Comparison of ENCODE assay signal across 1 cellular context in the genomic region with DNA sequence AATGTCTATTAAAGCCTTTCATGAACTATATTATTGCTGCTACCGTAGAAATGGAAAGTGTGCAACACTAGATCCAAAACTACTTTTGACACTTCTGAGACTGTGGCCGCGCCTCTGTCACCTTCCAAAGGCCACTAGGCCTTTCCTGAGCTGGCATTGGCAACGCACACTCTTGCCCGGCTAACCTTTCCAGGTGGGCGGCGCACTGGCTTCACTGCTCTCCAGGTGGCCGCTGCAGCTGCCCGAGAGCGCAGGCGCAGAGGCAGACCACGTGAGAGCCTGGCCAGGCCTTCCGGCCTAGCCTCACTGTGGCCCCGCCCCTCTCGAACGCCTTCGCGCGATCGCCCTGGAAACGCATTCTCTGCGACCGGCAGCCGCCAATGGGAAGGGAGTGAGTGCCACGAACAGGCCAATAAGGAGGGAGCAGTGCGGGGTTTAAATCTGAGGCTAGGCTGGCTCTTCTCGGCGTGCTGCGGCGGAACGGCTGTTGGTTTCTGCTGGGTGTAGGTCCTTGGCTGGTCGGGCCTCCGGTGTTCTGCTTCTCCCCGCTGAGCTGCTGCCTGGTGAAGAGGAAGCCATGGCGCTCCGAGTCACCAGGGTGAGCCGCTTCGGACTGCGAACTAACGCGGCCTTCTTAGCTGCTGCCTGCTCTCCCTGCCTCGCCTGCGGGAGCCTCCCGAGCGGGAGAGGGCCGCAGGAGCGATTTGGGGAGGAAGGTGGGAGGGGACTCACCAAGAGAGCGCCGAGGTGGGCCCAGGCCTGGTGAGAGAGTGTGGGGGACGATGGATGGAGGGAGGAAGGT.
TF ChIP-seq lines count a peak whose summit lies in the region.

Gene CCNB1 (plus strand): TSS at position 465 of the 802 bp plus-strand sequence. CDS start 113 bp downstream, at position 578.

TF ChIP-seq in K562, 482 proteins besides CTCF, POLR2A, EP300 and RAD21 (continued from another document and continues in another):
- TF ChIP-seq REST (CRISPR knock-in tag; IDR thresholded peaks at IDR 0.05; ENCODE audit: low read depth) (no peak), NR0B1 (IDR thresholded peaks at IDR 0.05; ENCODE audit: partially characterized antibody) (no peak), RUNX1 (IDR thresholded peaks at IDR 0.05; ENCODE audit: low read depth) (no peak), TAF9B (IDR thresholded peaks at IDR 0.05; ENCODE audit: partially characterized antibody) (peak; percentile 82), ELK3 (CRISPR knock-in tag; IDR thresholded peaks at IDR 0.05) (no peak), FOS (IDR thresholded peaks at IDR 0.05; ENCODE audit: extremely low read depth, insufficient read length) (peak; percentile 91), ZNF324 (CRISPR knock-in tag; IDR thresholded peaks at IDR 0.05) (no peak), ZNF354B (CRISPR knock-in tag; IDR thresholded peaks at IDR 0.05) (no peak), FOXA1 (IDR thresholded peaks at IDR 0.05; ENCODE audit: borderline replicate concordance) (no peak), SFPQ (IDR thresholded peaks at IDR 0.05; ENCODE audit: low read depth, low read length) (no peak), ETV5 (CRISPR knock-in tag; IDR thresholded peaks at IDR 0.05; ENCODE audit: low read depth) (no peak), CEBPZ (IDR thresholded peaks at IDR 0.05; ENCODE audit: borderline replicate concordance, low read depth, low read length) (no peak), ZNF184 (CRISPR knock-in tag; IDR thresholded peaks at IDR 0.05) (no peak), CREB1 (IDR thresholded peaks at IDR 0.05) (peak; percentile 90), CREB1 (CRISPR knock-in tag; IDR thresholded peaks at IDR 0.05) (peak; percentile 84), CBFA2T2 (conservative IDR thresholded peaks at IDR 0.05) (peak; percentile 56), NFYB (IDR thresholded peaks at IDR 0.05; ENCODE audit: extremely low read depth, insufficient read length) (peak; percentile 100), FOXJ2 (tag; IDR thresholded peaks at IDR 0.05) (no peak), SUPT5H (IDR thresholded peaks at IDR 0.05) (peak; percentile 88), FOXA3 (CRISPR knock-in tag; conservative IDR thresholded peaks at IDR 0.05 in 1 of 2, IDR thresholded peaks at IDR 0.05 in 1 of 2) (peak in 1 of 2 experiments; percentile 54; a peak in 1 of 4 replicates), SNAPC5 (CRISPR knock-in tag; IDR thresholded peaks at IDR 0.05) (no peak), SAP30 (IDR thresholded peaks at IDR 0.05; ENCODE audit: borderline replicate concordance, insufficient read depth, low read depth, low read length, poor library complexity, severe bottlenecking) (peak; percentile 99), MTA1 (IDR thresholded peaks at IDR 0.05; ENCODE audit: borderline replicate concordance) (peak; percentile 84), RBBP5 (IDR thresholded peaks at IDR 0.05; ENCODE audit: borderline replicate concordance, insufficient read depth, low read length, poor library complexity, severe bottlenecking) (peak; percentile 41), ZBED1 (IDR thresholded peaks at IDR 0.05) (no peak), ZKSCAN1 (IDR thresholded peaks at IDR 0.05; ENCODE audit: low read depth, low read length) (no peak), MIER1 (IDR thresholded peaks at IDR 0.05; ENCODE audit: low read depth) (no peak), GATAD2B (IDR thresholded peaks at IDR 0.05; ENCODE audit: borderline replicate concordance) (peak; percentile 52; the same call in 1 of the 2 replicates), NCOA2 (IDR thresholded peaks at IDR 0.05; ENCODE audit: partially characterized antibody in 2 of 2) (no peak), POLR3G (IDR thresholded peaks at IDR 0.05; ENCODE audit: extremely low read depth, insufficient read length, insufficient replicate concordance) (no peak), C11orf30 (IDR thresholded peaks at IDR 0.05; ENCODE audit: low read depth) (peak; percentile 56; the same call in 1 of the 2 replicates), HNRNPK (IDR thresholded peaks at IDR 0.05; ENCODE audit: low read depth, low read length, poor library complexity, severe bottlenecking) (no peak), HDAC6 (IDR thresholded peaks at IDR 0.05; ENCODE audit: low read depth, low read length) (no peak), NCOA6 (IDR thresholded peaks at IDR 0.05) (no peak), TAF7 (tag; IDR thresholded peaks at IDR 0.05) (0 out of 2 replicates have a peak, but pooled peaks have one; percentile 23), CCNT2 (IDR thresholded peaks at IDR 0.05; ENCODE audit: borderline replicate concordance, extremely low read depth, insufficient read length, low read depth, low read length) (no peak), USF1 (CRISPR knock-in tag; IDR thresholded peaks at IDR 0.05) (peak; percentile 97)
- TF ChIP-seq, protein P1, sequence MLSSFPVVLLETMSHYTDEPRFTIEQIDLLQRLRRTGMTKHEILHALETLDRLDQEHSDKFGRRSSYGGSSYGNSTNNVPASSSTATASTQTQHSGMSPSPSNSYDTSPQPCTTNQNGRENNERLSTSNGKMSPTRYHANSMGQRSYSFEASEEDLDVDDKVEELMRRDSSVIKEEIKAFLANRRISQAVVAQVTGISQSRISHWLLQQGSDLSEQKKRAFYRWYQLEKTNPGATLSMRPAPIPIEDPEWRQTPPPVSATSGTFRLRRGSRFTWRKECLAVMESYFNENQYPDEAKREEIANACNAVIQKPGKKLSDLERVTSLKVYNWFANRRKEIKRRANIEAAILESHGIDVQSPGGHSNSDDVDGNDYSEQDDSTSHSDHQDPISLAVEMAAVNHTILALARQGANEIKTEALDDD (IDR thresholded peaks at IDR 0.05), result no peak
- TF ChIP-seq, protein P2, sequence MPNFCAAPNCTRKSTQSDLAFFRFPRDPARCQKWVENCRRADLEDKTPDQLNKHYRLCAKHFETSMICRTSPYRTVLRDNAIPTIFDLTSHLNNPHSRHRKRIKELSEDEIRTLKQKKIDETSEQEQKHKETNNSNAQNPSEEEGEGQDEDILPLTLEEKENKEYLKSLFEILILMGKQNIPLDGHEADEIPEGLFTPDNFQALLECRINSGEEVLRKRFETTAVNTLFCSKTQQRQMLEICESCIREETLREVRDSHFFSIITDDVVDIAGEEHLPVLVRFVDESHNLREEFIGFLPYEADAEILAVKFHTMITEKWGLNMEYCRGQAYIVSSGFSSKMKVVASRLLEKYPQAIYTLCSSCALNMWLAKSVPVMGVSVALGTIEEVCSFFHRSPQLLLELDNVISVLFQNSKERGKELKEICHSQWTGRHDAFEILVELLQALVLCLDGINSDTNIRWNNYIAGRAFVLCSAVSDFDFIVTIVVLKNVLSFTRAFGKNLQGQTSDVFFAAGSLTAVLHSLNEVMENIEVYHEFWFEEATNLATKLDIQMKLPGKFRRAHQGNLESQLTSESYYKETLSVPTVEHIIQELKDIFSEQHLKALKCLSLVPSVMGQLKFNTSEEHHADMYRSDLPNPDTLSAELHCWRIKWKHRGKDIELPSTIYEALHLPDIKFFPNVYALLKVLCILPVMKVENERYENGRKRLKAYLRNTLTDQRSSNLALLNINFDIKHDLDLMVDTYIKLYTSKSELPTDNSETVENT (CRISPR knock-in tag; IDR thresholded peaks at IDR 0.05), result 0 out of 2 replicates have a peak, but pooled peaks have one; percentile 25
- TF ChIP-seq, protein P3, sequence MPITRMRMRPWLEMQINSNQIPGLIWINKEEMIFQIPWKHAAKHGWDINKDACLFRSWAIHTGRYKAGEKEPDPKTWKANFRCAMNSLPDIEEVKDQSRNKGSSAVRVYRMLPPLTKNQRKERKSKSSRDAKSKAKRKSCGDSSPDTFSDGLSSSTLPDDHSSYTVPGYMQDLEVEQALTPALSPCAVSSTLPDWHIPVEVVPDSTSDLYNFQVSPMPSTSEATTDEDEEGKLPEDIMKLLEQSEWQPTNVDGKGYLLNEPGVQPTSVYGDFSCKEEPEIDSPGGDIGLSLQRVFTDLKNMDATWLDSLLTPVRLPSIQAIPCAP (CRISPR knock-in tag; IDR thresholded peaks at IDR 0.05; ENCODE audit: borderline replicate concordance), result no peak
